In genomic region chr11:67507891-67508485, GRCh38 we compare ENCODE assay signal across 8 cellular contexts. TPM values are rescaled to one million over a fixed set of nuclear protein-coding genes. Genes with fewer than 3 reads are reported as not detected.
DNase-seq lines count a peak whose midpoint lies in the region; ATAC-seq, FAIRE-seq and TF ChIP-seq lines count a peak whose summit lies in the region.

TSS of gene CDK2AP2 (minus strand) at chr11:67508162. CDS start at chr11:67508082, 80 bp downstream.

- CTCF ChIA-PET in AG04449 (lab: Yijun Ruan, JAX), result interaction anchor here (0.8 to 1.6 kb wide), 6 partner anchors 107 to 162 kb away, joined by 3 to 5 read pairs (median 4); no protein-coding TSS in a partner anchor

- under 1% methylated on average over 50 of the region's 56 CpGs for WGBS in smooth muscle cell (ENCODE audit: low lambda C conversion rate)

- FAIRE-seq in bronchial epithelial cell (lab: Jason Lieb, UNC), result no peak

- H3K4me1 ChIP-seq in smooth muscle cell (ENCODE audit: low read depth), result peaks cover 20% of the 10 kb centered on the region

- peak within 1 kb of the TSS; percentile 84 for H3K4me3 ChIP-seq in AG04449 (ENCODE audit: low read depth, low read length)
- H3K4me3 ChIP-seq in WI38 (ENCODE audit: low read depth, low read length), result peak within 1 kb of the TSS; percentile 82
- H3K4me3 ChIP-seq in bronchial epithelial cell (ENCODE audit: low read depth, low read length), result peak within 1 kb of the TSS; percentile 83
- peak within 1 kb of the TSS; percentile 77 for H3K4me3 ChIP-seq in smooth muscle cell

- H3K36me3 ChIP-seq in bronchial epithelial cell (ENCODE audit: control insufficient read depth, insufficient read depth, low read length) (peaks cover 7% of the 10 kb centered on the region), smooth muscle cell (ENCODE audit: low read depth) (no peaks in the 10 kb centered on the region)

- H4K20me1 ChIP-seq in smooth muscle cell (ENCODE audit: low read depth), result peaks cover 11% of the 10 kb centered on the region

- H3K27ac ChIP-seq in smooth muscle cell (ENCODE audit: low read depth), result peak within 1 kb of the TSS; percentile 95

- H2AFZ ChIP-seq in smooth muscle cell (ENCODE audit: low read depth), result peak within 1 kb of the TSS; percentile 91

- H3F3A ChIP-seq in smooth muscle cell (ENCODE audit: low read depth), result peaks cover 4% of the 10 kb centered on the region

- no peaks in the 10 kb centered on the region for H3K9me3 ChIP-seq in smooth muscle cell (replicated peaks; ENCODE audit: low read depth)

- peak within 1 kb of the TSS; percentile 90 for H3K4me2 ChIP-seq in smooth muscle cell

- peak within 1 kb of the TSS; percentile 96 for H3K9ac ChIP-seq in smooth muscle cell (ENCODE audit: low read depth)

- POLR2A ChIA-PET in AG04449 (lab: Yijun Ruan, JAX), result interaction anchor here (0.6 kb wide), 1 partner anchor 116 kb away, joined by 3 read pairs; the partner anchor contains the start of gene RAD9A

- H3K27me3 ChIP-seq in bronchial epithelial cell (ENCODE audit: control insufficient read depth, insufficient read depth, low read length) (no peaks in the 10 kb centered on the region), smooth muscle cell (ENCODE audit: low read depth) (no peaks in the 10 kb centered on the region)

- peak; percentile 78 for ATAC-seq in GM18907 (IDR thresholded peaks at IDR 0.05; ENCODE audit: unreplicated experiment)
- peak; percentile 72 for ATAC-seq in HG03159 (IDR thresholded peaks at IDR 0.05; ENCODE audit: unreplicated experiment)

- peak; percentile 97 for DNase-seq in AG04449 (ENCODE audit: low read depth, low spot score)
- DNase-seq in NCI-H2227 treated with DMSO at 0.1 percent for 48 hours (lab: John Stamatoyannopoulos, UW), result peak; percentile 98
- peak; percentile 97 for DNase-seq in bronchial epithelial cell (ENCODE audit: low read depth)
- peak; percentile 96 for DNase-seq in iPS-NIHi11 (ENCODE audit: low spot score)
- DNase-seq in smooth muscle cell (lab: John Stamatoyannopoulos, UW; ENCODE audit: unreplicated experiment), result peak; percentile 94

- no peak for TF ChIP-seq CTCF in AG04449 (IDR thresholded peaks at IDR 0.05; ENCODE audit: insufficient read depth, low read length, missing control alignments)
- TF ChIP-seq CTCF in WI38 (IDR thresholded peaks at IDR 0.05; ENCODE audit: low read depth, low read length), result no peak
- no peak for TF ChIP-seq CTCF in bronchial epithelial cell (IDR thresholded peaks at IDR 0.05; ENCODE audit: insufficient read depth, low read length, severe bottlenecking)
- no peak for TF ChIP-seq CTCF in smooth muscle cell (IDR thresholded peaks at IDR 0.05; ENCODE audit: borderline replicate concordance, insufficient read depth, poor library complexity, severe bottlenecking)

- H3K79me2 ChIP-seq in smooth muscle cell (ENCODE audit: low read depth), result peaks cover 10% of the 10 kb centered on the region

RNA-seq across cellular contexts. Expression of gene CDK2AP2, which starts in this region (rescaled TPM):
- total RNA-seq in bronchial epithelial cell (19.0 and 21.6 TPM in 2 replicates), smooth muscle cell (27.0 and 34.0 TPM in 2 replicates)
- polyA plus RNA-seq in smooth muscle cell, result 94.2 and 101 TPM in 2 replicates

Comparison
In these comparisons a context has a peak if more than half of its experiments do, and no peak if none do; other contexts are left out.
1. Peak in every context shown above with its lines: DNase-seq, ATAC-seq, H3K4me3 ChIP-seq and H3K27ac ChIP-seq.